Comparison of ENCODE assay signal across 9 cellular contexts in the genomic region with DNA sequence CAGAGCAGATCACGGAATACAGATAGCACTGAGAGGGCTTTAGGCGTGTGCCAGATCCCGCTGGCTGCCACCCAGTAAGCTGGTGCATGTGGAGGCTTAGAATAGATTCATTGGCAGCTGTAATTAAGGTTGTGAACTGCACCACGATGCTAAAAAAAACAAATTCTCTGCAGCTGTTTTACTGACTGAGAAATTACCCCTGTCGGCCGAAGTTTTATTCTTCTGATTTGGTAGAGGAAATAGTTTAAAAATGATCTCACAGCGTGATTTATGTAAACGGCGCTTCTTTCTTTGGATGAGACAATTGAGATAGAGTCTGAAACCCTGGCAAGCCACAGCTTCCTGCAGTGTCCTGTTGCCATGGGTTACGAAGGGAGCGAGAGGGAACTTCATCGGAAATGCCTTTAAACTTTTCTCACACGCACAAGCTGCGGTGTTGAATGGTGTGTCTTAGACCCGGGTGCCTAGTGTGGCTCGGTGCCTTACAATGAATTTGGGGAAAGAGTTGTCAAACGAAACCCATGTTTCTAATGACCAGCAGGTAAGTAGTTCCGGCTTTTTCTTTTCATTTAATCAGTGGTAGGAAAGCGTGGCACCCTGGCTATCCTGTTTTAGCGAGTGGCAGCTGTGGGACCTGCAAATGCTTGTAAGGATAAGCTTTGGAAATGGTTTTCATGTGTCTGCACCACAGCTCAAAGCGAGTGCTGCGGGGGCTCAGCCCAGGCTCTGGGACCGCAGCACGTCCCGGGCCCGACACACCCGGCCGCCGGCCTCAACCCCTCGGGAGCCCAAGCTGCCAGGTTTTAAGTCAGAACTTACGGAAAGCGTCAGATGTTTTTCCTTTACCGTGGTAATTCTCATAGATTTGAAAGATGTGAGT.
A peak's percentile ranks its signal among the peaks of the same experiment; 100 is the strongest.
DNase-seq lines count a peak whose midpoint lies in the region; ATAC-seq and TF ChIP-seq lines count a peak whose summit lies in the region.
"Had no signal": no experiment of that assay in that cellular context is flagged by ENCODE, and none has a peak within 500 bp of the region (broad histone marks: within the 10 kb centered on the region; RNA-seq: fewer than 3 reads in every experiment).

No MANE protein-coding gene starts in this region.

- peak in 2 of 3 donors; percentile 19 to 62 for DNase-seq in CD4-positive, CD25-positive, alpha-beta regulatory T cell
- DNase-seq in WTC11 (ENCODE audit: low spot score) (no peak), fibroblast of mammary gland (ENCODE audit: low read depth) (peak; percentile 82), NCI-H226 (no peak), cortex of kidney (lab: John Stamatoyannopoulos, UW) (no peak)

- H3K9ac ChIP-seq in HUES6 (ENCODE audit: low read length) (no peak overlapping the region), neural cell (ENCODE audit: low read length) (peak overlapping the region; percentile 38)
- H3K9ac ChIP-seq: KMS-11 had no signal

- peaks cover 5 to 75% (median 16%) of the 10 kb centered on the region in 4 donors for H3K4me1 Mint-ChIP-seq in CD4-positive, CD25-positive, alpha-beta regulatory T cell
- H3K4me1 Mint-ChIP-seq in WTC11, result peaks cover 44% of the 10 kb centered on the region

- TF ChIP-seq CTCF in WTC11 (IDR thresholded peaks at IDR 0.05), result no peak
- no peak for TF ChIP-seq CTCF in fibroblast of mammary gland (conservative IDR thresholded peaks at IDR 0.05; ENCODE audit: control insufficient read depth, insufficient read depth, low read depth, low read length)
- TF ChIP-seq CTCF in neural cell (IDR thresholded peaks at IDR 0.05; ENCODE audit: poor library complexity, severe bottlenecking), result no peak

- H3K9me2 ChIP-seq in neural cell (ENCODE audit: insufficient read depth, low read length), result no peaks in the 10 kb centered on the region

- H3K4me3 ChIP-seq in CD4-positive, CD25-positive, alpha-beta regulatory T cell (ENCODE audit: low read depth, low read length), result peak overlapping the region; percentile 54
- H3K4me3 ChIP-seq in HUES6 (ENCODE audit: low read depth, low read length), result peak overlapping the region; percentile 2; the same call in 1 of the 2 replicates
- peak overlapping the region; percentile 10 for H3K4me3 ChIP-seq in fibroblast of mammary gland (ENCODE audit: control insufficient read depth, low read depth, low read length)
- H3K4me3 ChIP-seq in neural cell (ENCODE audit: low read length), result peak overlapping the region; percentile 57

- no peaks in the 10 kb centered on the region for H3F3A ChIP-seq in neural cell (ENCODE audit: insufficient read depth, low read length, poor library complexity, severe bottlenecking)

- peak overlapping the region; percentile 29 to 78 (median 46) for H3K4me3 Mint-ChIP-seq in CD4-positive, CD25-positive, alpha-beta regulatory T cell
- peak overlapping the region; percentile 54 for H3K4me3 Mint-ChIP-seq in WTC11

- POLR2A ChIA-PET in WTC11 (lab: Charles Lee), result interaction anchor here (0.8 to 1.7 kb wide), 2 partner anchors 17 to 19 kb away, joined by 3 to 7 read pairs; no protein-coding TSS in a partner anchor

- peak overlapping the region in 2 of 3 donors; percentile 41 to 79 for H3K27ac Mint-ChIP-seq in CD4-positive, CD25-positive, alpha-beta regulatory T cell
- H3K27ac Mint-ChIP-seq in WTC11, result peak overlapping the region; percentile 39

- TF ChIP-seq EP300 in neural cell (conservative IDR thresholded peaks at IDR 0.05; ENCODE audit: poor library complexity, severe bottlenecking), result no peak

- H3K27me3 ChIP-seq in CD4-positive, CD25-positive, alpha-beta regulatory T cell (ENCODE audit: control insufficient read depth, insufficient read depth, low read length), result no peaks in the 10 kb centered on the region
- no peaks in the 10 kb centered on the region; the same call in 1 of the 2 replicates for H3K27me3 ChIP-seq in HUES6 (ENCODE audit: control insufficient read depth, insufficient read depth, low read length)
- no peaks in the 10 kb centered on the region for H3K27me3 ChIP-seq in neural cell (ENCODE audit: insufficient read depth, low read depth, low read length)

- no peak for TF ChIP-seq RAD21 in neural cell (conservative IDR thresholded peaks at IDR 0.05)

- CTCF ChIA-PET in WTC11 (lab: Charles Lee), result interaction anchor here (0.5 to 3.5 kb wide), 14 partner anchors 11 to 396 kb away, joined by 3 to 28 read pairs (median 4); partner anchors contain the start of gene ADRA2C

- peak overlapping the region; percentile 53 for H3K4me2 ChIP-seq in neural cell (ENCODE audit: low read length)
- H3K4me2 ChIP-seq: KMS-11 had no signal

- no peak overlapping the region for H3K27ac ChIP-seq in CD4-positive, CD25-positive, alpha-beta regulatory T cell (ENCODE audit: insufficient read depth, low read length, poor library complexity, severe bottlenecking)
- H3K27ac ChIP-seq in HUES6 (ENCODE audit: low read depth, low read length) (no peak overlapping the region), neural cell (ENCODE audit: low read length) (peak overlapping the region; percentile 6)
- H3K27ac ChIP-seq: KMS-11 had no signal

- H3K36me3 Mint-ChIP-seq in CD4-positive, CD25-positive, alpha-beta regulatory T cell, result no peaks in the 10 kb centered on the region
- H3K36me3 Mint-ChIP-seq in WTC11, result no peaks in the 10 kb centered on the region

- H4K20me1 ChIP-seq in neural cell (ENCODE audit: insufficient read depth), result no peaks in the 10 kb centered on the region

- H3K9me3 ChIP-seq in CD4-positive, CD25-positive, alpha-beta regulatory T cell (ENCODE audit: control insufficient read depth in 2 of 2, low read length in 2 of 2), result no peaks in the 10 kb centered on the region
- no peaks in the 10 kb centered on the region for H3K9me3 ChIP-seq in HUES6 (ENCODE audit: control insufficient read depth, insufficient read depth, low read depth, low read length)
- no peaks in the 10 kb centered on the region for H3K9me3 ChIP-seq in neural cell (ENCODE audit: low read length)

- H3K4me1 ChIP-seq in CD4-positive, CD25-positive, alpha-beta regulatory T cell (ENCODE audit: control insufficient read depth, insufficient read depth, low read length, poor library complexity, severe bottlenecking), result peaks cover 20% of the 10 kb centered on the region
- peaks cover 45% of the 10 kb centered on the region for H3K4me1 ChIP-seq in HUES6 (ENCODE audit: control insufficient read depth, insufficient read depth, low read length)

- ATAC-seq in CD4-positive, CD25-positive, alpha-beta regulatory T cell (ENCODE audit: low read depth in 2 of 2), result peak; percentile 22 to 47
- peak; percentile 60 for ATAC-seq in WTC11
- ATAC-seq in GM21381 (IDR thresholded peaks at IDR 0.05; ENCODE audit: unreplicated experiment), result no peak

- no peaks in the 10 kb centered on the region for H3K79me2 ChIP-seq in neural cell (replicated peaks; ENCODE audit: insufficient read depth, low read length)

- no peak overlapping the region for H2AFZ ChIP-seq in neural cell (ENCODE audit: low read depth, low read length)

- H3K36me3 ChIP-seq in CD4-positive, CD25-positive, alpha-beta regulatory T cell (ENCODE audit: control insufficient read depth, insufficient read depth, low read length), result no peaks in the 10 kb centered on the region
- H3K36me3 ChIP-seq in HUES6 (ENCODE audit: control insufficient read depth, insufficient read depth, low read length), result no peaks in the 10 kb centered on the region
- no peaks in the 10 kb centered on the region for H3K36me3 ChIP-seq in neural cell (ENCODE audit: insufficient read depth, low read length)

- peaks cover 7% of the 10 kb centered on the region for H3K27me3 Mint-ChIP-seq in CD4-positive, CD25-positive, alpha-beta regulatory T cell
- H3K27me3 Mint-ChIP-seq in WTC11 (ENCODE audit: low read depth), result peaks cover 25% of the 10 kb centered on the region

- H3K9me3 Mint-ChIP-seq in CD4-positive, CD25-positive, alpha-beta regulatory T cell, result no peaks in the 10 kb centered on the region
- no peaks in the 10 kb centered on the region for H3K9me3 Mint-ChIP-seq in WTC11

TF ChIP-seq in WTC11, 78 proteins besides CTCF, POLR2A, EP300 and RAD21 (continues in another document):
- TF ChIP-seq FOXP1 (CRISPR knock-in tag; IDR thresholded peaks at IDR 0.05; ENCODE audit: borderline replicate concordance) (no peak), TEAD1 (CRISPR knock-in tag; IDR thresholded peaks at IDR 0.05) (no peak)

TF ChIP-seq in neural cell, 6 proteins besides CTCF, POLR2A, EP300 and RAD21:
- TF ChIP-seq SMC3 (conservative IDR thresholded peaks at IDR 0.05; ENCODE audit: poor library complexity), result peak; percentile 25
- no peak for TF ChIP-seq POLR2AphosphoS5 (IDR thresholded peaks at IDR 0.05)
- TF ChIP-seq MXI1 (conservative IDR thresholded peaks at IDR 0.05; ENCODE audit: poor library complexity, severe bottlenecking), result peak; percentile 67
- TF ChIP-seq, protein P1, sequence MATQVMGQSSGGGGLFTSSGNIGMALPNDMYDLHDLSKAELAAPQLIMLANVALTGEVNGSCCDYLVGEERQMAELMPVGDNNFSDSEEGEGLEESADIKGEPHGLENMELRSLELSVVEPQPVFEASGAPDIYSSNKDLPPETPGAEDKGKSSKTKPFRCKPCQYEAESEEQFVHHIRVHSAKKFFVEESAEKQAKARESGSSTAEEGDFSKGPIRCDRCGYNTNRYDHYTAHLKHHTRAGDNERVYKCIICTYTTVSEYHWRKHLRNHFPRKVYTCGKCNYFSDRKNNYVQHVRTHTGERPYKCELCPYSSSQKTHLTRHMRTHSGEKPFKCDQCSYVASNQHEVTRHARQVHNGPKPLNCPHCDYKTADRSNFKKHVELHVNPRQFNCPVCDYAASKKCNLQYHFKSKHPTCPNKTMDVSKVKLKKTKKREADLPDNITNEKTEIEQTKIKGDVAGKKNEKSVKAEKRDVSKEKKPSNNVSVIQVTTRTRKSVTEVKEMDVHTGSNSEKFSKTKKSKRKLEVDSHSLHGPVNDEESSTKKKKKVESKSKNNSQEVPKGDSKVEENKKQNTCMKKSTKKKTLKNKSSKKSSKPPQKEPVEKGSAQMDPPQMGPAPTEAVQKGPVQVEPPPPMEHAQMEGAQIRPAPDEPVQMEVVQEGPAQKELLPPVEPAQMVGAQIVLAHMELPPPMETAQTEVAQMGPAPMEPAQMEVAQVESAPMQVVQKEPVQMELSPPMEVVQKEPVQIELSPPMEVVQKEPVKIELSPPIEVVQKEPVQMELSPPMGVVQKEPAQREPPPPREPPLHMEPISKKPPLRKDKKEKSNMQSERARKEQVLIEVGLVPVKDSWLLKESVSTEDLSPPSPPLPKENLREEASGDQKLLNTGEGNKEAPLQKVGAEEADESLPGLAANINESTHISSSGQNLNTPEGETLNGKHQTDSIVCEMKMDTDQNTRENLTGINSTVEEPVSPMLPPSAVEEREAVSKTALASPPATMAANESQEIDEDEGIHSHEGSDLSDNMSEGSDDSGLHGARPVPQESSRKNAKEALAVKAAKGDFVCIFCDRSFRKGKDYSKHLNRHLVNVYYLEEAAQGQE (IDR thresholded peaks at IDR 0.05; ENCODE audit: borderline replicate concordance), result no peak

Comparison
In these comparisons a context has a peak if more than half of its experiments do, and no peak if none do; other contexts are left out.
1. DNase-seq: peak in CD4-positive, CD25-positive, alpha-beta regulatory T cell (2 of 3) and fibroblast of mammary gland (single experiment); none in WTC11 (single experiment), NCI-H226 (single experiment) and cortex of kidney (single experiment).
2. H3K4me3 ChIP-seq: peak in every context shown above with its lines; median percentile 57 in neural cell; 54 in CD4-positive, CD25-positive, alpha-beta regulatory T cell; 10 in fibroblast of mammary gland; 2 in HUES6.